In the genomic region with DNA sequence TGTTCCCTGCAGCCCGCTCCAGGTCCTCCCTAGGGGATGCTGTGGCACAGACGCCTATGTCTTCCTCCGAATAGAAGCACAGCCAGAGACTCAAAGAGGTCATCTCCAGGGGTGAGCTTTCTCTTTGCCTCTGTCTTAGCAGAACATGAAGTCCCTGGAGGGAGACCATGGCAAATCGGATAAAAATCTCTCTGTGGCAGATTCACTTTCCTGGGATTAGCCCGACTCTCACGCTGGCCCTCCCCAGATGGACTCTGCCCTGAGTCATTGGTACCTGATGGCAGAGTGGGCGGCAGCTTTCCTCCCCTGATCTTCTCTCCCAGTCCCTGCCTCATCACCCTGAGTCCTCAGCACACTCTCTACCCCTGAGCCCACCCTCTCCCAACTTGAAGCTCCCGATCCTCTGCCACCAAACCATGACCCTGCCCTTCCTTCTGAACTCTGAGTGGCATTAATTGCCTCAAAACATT, we compare ENCODE assay signal across 23 cellular contexts. TPM values are rescaled to one million over a fixed set of nuclear protein-coding genes. Genes with fewer than 3 reads are reported as not detected.
A peak's percentile ranks its signal among the peaks of the same experiment; 100 is the strongest.
DNase-seq lines count a peak whose midpoint lies in the region; ATAC-seq, FAIRE-seq and TF ChIP-seq lines count a peak whose summit lies in the region.
"Had no signal": no experiment of that assay in that cellular context is flagged by ENCODE, and none has a peak within 500 bp of the region (broad histone marks: within the 10 kb centered on the region; RNA-seq: fewer than 3 reads in every experiment).

No MANE protein-coding gene starts in this region.

- no peak for FAIRE-seq in HepG2 (lab: Jason Lieb, UNC)
- FAIRE-seq: bronchial epithelial cell, endothelial cell of umbilical vein, islet of Langerhans had no signal

- H3K27me3 ChIP-seq in HepG2 (ENCODE audit: control insufficient read depth in 1 of 2, insufficient read depth in 2 of 2, low read length in 2 of 2) = peaks cover 17 to 87% of the 10 kb centered on the region in 2 experiments; a peak in 4 of 5 replicates
- no peaks in the 10 kb centered on the region for H3K27me3 ChIP-seq in right lobe of liver

- H4K20me1 ChIP-seq in HepG2 (ENCODE audit: insufficient read depth, low read length) = no peaks in the 10 kb centered on the region

- TF ChIP-seq POLR2A in HepG2 (IDR thresholded peaks at IDR 0.05; ENCODE audit: insufficient read depth in 1 of 2, low read depth in 2 of 2, low read length in 2 of 2) = no peak
- no peak for TF ChIP-seq POLR2A in right lobe of liver (IDR thresholded peaks at IDR 0.05)

- ATAC-seq in HepG2 = peak; percentile 10; the same call in 2 of the 3 replicates
- ATAC-seq in right lobe of liver = no peak
- no peak for ATAC-seq in HG02610 (IDR thresholded peaks at IDR 0.05; ENCODE audit: unreplicated experiment)
- ATAC-seq: lower lobe of right lung had no signal

- CTCF ChIA-PET in HepG2 (lab: Yijun Ruan, JAX; ENCODE audit: low intra/inter-chr PET ratio, low total read pairs) = no interaction called here

- H3K27ac ChIP-seq in HepG2 (ENCODE audit: extremely low read length, insufficient read depth, low read length) (no peak overlapping the region), right lobe of liver (no peak overlapping the region)
- H3K27ac ChIP-seq: hepatocyte, lower lobe of right lung had no signal

- H3K36me3 ChIP-seq in HepG2 (replicated peaks in 1 of 2; ENCODE audit: control insufficient read depth in 1 of 2, insufficient read depth in 2 of 2, low read length in 2 of 2) = no peaks in the 10 kb centered on the region
- no peaks in the 10 kb centered on the region for H3K36me3 ChIP-seq in right lobe of liver
- H3K36me3 ChIP-seq: lower lobe of right lung had no signal

- TF ChIP-seq CTCF in HepG2 (CRISPR knock-in tag; IDR thresholded peaks at IDR 0.05) = no peak
- TF ChIP-seq CTCF in right lobe of liver (IDR thresholded peaks at IDR 0.05) = no peak

- POLR2A ChIA-PET in HepG2 (lab: Yijun Ruan, JAX) = no interaction called here

- TF ChIP-seq EP300 in HepG2 (IDR thresholded peaks at IDR 0.05; ENCODE audit: low read depth in 2 of 2, low read length in 2 of 2) = no peak
- no peak for TF ChIP-seq EP300 in HepG2 (CRISPR knock-in tag; IDR thresholded peaks at IDR 0.05; ENCODE audit: borderline replicate concordance)

- no peak overlapping the region for H3K4me3 ChIP-seq in HepG2 (replicated peaks in 1 of 3; ENCODE audit: insufficient read depth in 1 of 3, low read depth in 2 of 3, low read length in 3 of 3)
- H3K4me3 ChIP-seq in right lobe of liver = no peak overlapping the region
- H3K4me3 ChIP-seq: hepatocyte, lower lobe of right lung had no signal

- TF ChIP-seq RAD21 in HepG2 (CRISPR knock-in tag; IDR thresholded peaks at IDR 0.05) = no peak

- WGBS in HepG2 (ENCODE audit: low lambda C conversion rate) = 7% methylated on average over 8 of the region's 8 CpGs
- WGBS in right lobe of liver (ENCODE audit: insufficient coverage, low coverage, low lambda C conversion rate, missing lambda C conversion rate) = 79% methylated on average over 2 of the region's 8 CpGs

- no peak overlapping the region for H3K9ac ChIP-seq in HepG2 (ENCODE audit: insufficient read depth, low read depth, low read length)

- DNase-seq in HepG2 (ENCODE audit: low spot score) (no peak), right lobe of liver (no peak), RPMI7951 (ENCODE audit: low read depth) (peak; percentile 65), islet precursor cell (peak; percentile 54), dedifferentiated amniotic fluid mesenchymal stem cell (ENCODE audit: extremely low spot score) (no peak), HCEC 1CT (no peak), activated gamma-delta T cell treated with Interleukin-2 at 50 U/mL for 16 hours (no peak)
- DNase-seq: activated CD4-positive, alpha-beta T cell treated with anti-CD3 and anti-CD28 coated beads, Interleukin-2, amount 50 U/mL, for 48 hours; CD8-positive, alpha-beta memory T cell; cortex of kidney; DMS79 treated with DMSO at 0.1 percent for 48 hours; Kasumi-1; lower lobe of right lung; NCI-H1105; NCI-H69; posterior cingulate gyrus; SHP77; T-helper 1 cell had no signal

- no peaks in the 10 kb centered on the region for H3K79me2 ChIP-seq in HepG2 (ENCODE audit: insufficient read depth, low read length)
- H3K79me2 ChIP-seq: hepatocyte had no signal

- in situ Hi-C loops in HepG2 (cut with HindIII; ENCODE audit: extremely low pct_ligation_motif_present, low pct_unique_long_range_greater_than_20kb) = no loop called here

- no peaks in the 10 kb centered on the region for H3K4me1 ChIP-seq in HepG2 (ENCODE audit: insufficient read depth, low read length)
- H3K4me1 ChIP-seq in right lobe of liver = no peaks in the 10 kb centered on the region
- H3K4me1 ChIP-seq: lower lobe of right lung had no signal

- BruUV-seq in HepG2 (replicated peaks; lab: Mats Ljungman, UMichigan) = no TSS peak

- H3K9me3 ChIP-seq in HepG2 (ENCODE audit: low read length) (no peaks in the 10 kb centered on the region), right lobe of liver (no peaks in the 10 kb centered on the region)
- H3K9me3 ChIP-seq: lower lobe of right lung had no signal

- intact Hi-C loops in HepG2 (cut with micrococcal nuclease; ENCODE audit: unreplicated experiment) (no loop called here), right lobe of liver (cut with DNase I) (no loop called here)

- H2AFZ ChIP-seq in HepG2 (ENCODE audit: low read length) = no peak overlapping the region
- H2AFZ ChIP-seq: hepatocyte had no signal

- H3K4me2 ChIP-seq in HepG2 (ENCODE audit: low read depth, low read length) = no peak overlapping the region
- H3K4me2 ChIP-seq: hepatocyte had no signal

TF ChIP-seq in HepG2, 621 proteins besides CTCF, POLR2A, EP300 and RAD21:
- TF ChIP-seq NAIF1 (CRISPR knock-in tag; IDR thresholded peaks at IDR 0.05; ENCODE audit: borderline replicate concordance) (no peak), SRF (IDR thresholded peaks at IDR 0.05; ENCODE audit: low read depth, low read length) (no peak)

RNA-seq across cellular contexts. Expression of a gene that starts 58.0 kb away (rescaled TPM):
- total RNA-seq in HepG2 (2016; rRNA removed; fragmentation: Illumina TruSeq; extraction: Trizol) (66.8 and 72.4 TPM in 2 replicates), right lobe of liver (100 to 1,000 TPM in 1 of 6 experiments, 10 to 100 TPM in 5; 16.5 to 103 (median 26.9) TPM)
- 41.5 and 58.5 TPM in 2 replicates for total RNA-seq in HepG2 (2016; cell fraction: cytosol; rRNA removed; fragmentation: Illumina TruSeq; extraction: Trizol; ENCODE audit: low read depth)
- total RNA-seq in HepG2 (2016; cell fraction: insoluble cytoplasmic fraction; rRNA removed; fragmentation: Illumina TruSeq; extraction: Trizol) = 69.4 and 83.1 TPM in 2 replicates
- total RNA-seq in HepG2 (2016; cell fraction: membrane; rRNA removed; fragmentation: Illumina TruSeq; extraction: Trizol) = 47.6 and 63.2 TPM in 2 replicates
- total RNA-seq in HepG2 (2016; cell fraction: nucleus; rRNA removed; fragmentation: Illumina TruSeq; extraction: Trizol) = 23.1 and 27.7 TPM in 2 replicates
- 44.0 and 48.4 TPM in 2 replicates for polyA plus RNA-seq in HepG2 (2011; rRNA removed)
- polyA plus RNA-seq in HepG2 (2011; cell fraction: cytosol; rRNA removed) = 65.1 and 68.9 TPM in 2 replicates
- polyA plus RNA-seq in HepG2 (2011; cell fraction: nucleus; rRNA removed) = 24.4 and 25.2 TPM in 2 replicates
- polyA plus RNA-seq in HepG2 (2012) = 27.5 and 30.7 TPM in 2 replicates
- 56.9 and 82.2 TPM in 2 replicates for polyA plus RNA-seq in HepG2 (2016; cell fraction: cytosol; fragmentation: Illumina TruSeq; extraction: Trizol; ENCODE audit: low read depth)
- 94.3 and 99.6 TPM in 2 replicates for polyA plus RNA-seq in HepG2 (2016; cell fraction: insoluble cytoplasmic fraction; fragmentation: Illumina TruSeq; extraction: Trizol; ENCODE audit: low read depth)
- 61.8 and 62.4 TPM in 2 replicates for polyA plus RNA-seq in HepG2 (2016; cell fraction: membrane; fragmentation: Illumina TruSeq; extraction: Trizol; ENCODE audit: low read depth)
- 51.1 and 54.5 TPM in 2 replicates for polyA plus RNA-seq in HepG2 (2016; cell fraction: nucleus; fragmentation: Illumina TruSeq; extraction: Trizol; ENCODE audit: insufficient read depth, low read depth)
- 14.3 and 18.2 TPM in 2 replicates for polyA minus RNA-seq in HepG2 (2011; rRNA and poly(A)+ RNA removed; ENCODE audit: low replicate concordance)
- 6.4 and 11.3 TPM in 2 replicates for polyA minus RNA-seq in HepG2 (2011; cell fraction: cytosol; rRNA and poly(A)+ RNA removed)
- polyA minus RNA-seq in HepG2 (2011; cell fraction: nucleus; rRNA and poly(A)+ RNA removed) = 6.3 and 11.4 TPM in 2 replicates
- total RNA-seq in RPMI7951 (2014; rRNA removed; shearing (Covaris generic)) = 89.8 and 102 TPM in 2 replicates

Comparison
In these comparisons a context has a peak if more than half of its experiments do, and no peak if none do; other contexts are left out.
1. DNase-seq: peak in RPMI7951 (single experiment) and islet precursor cell (single experiment); none in HepG2 (single experiment), right lobe of liver (0 of 3), dedifferentiated amniotic fluid mesenchymal stem cell (single experiment), HCEC 1CT (single experiment) and activated gamma-delta T cell treated with Interleukin-2 at 50 U/mL for 16 hours (single experiment).